Comparison of ENCODE assay signal across 8 cellular contexts in genomic region chr5:134132372-134133212, GRCh38. TPM values are rescaled to one million over a fixed set of nuclear protein-coding genes. Genes with fewer than 3 reads are reported as not detected.
DNase-seq lines count a peak whose midpoint lies in the region; ATAC-seq lines count a peak whose summit lies in the region.

No MANE protein-coding gene starts in this region.

- peak; percentile 79 for DNase-seq in activated CD8-positive, alpha-beta memory T cell treated with anti-CD3 and anti-CD28 coated beads, Interleukin-2, amount 50 U/mL, for 4 hours
- DNase-seq in naive B cell, result peak; percentile 50
- no peak for DNase-seq in NCI-H1930 (lab: John Stamatoyannopoulos, UW)
- no peak for DNase-seq in MV-4-11 (lab: John Stamatoyannopoulos, UW)
- no peak for DNase-seq in NAMALWA (ENCODE audit: low spot score)
- DNase-seq in AML-193 (lab: John Stamatoyannopoulos, UW), result no peak

- H3K4me1 Mint-ChIP-seq in naive B cell, result peaks cover 32 to 41% (median 38%) of the 10 kb centered on the region in 3 donors

- H3K27me3 Mint-ChIP-seq in naive B cell, result no peaks in the 10 kb centered on the region

- H3K27ac Mint-ChIP-seq in naive B cell, result peak overlapping the region; percentile 67 to 98 (median 96)

- peak overlapping the region in 7 of 8 donors; percentile 16 to 71 (median 38) for H3K4me3 Mint-ChIP-seq in naive B cell

- ATAC-seq in GM18868 (IDR thresholded peaks at IDR 0.05; ENCODE audit: unreplicated experiment) (peak; percentile 72), HG03066 (IDR thresholded peaks at IDR 0.05; ENCODE audit: low read depth, unreplicated experiment) (peak; percentile 62), naive B cell (ENCODE audit: low read depth in 2 of 2) (peak; percentile 91 to 94)

- H3K9me3 Mint-ChIP-seq in naive B cell, result no peaks in the 10 kb centered on the region

- H3K36me3 Mint-ChIP-seq in naive B cell, result peaks cover 3 to 13% of the 10 kb centered on the region in 2 donors

RNA-seq across cellular contexts. Expression of gene TCF7, which starts 18.1 kb away (rescaled TPM):
- 1 to 10 TPM in 5 of 6 donors, under 1 TPM in 1; 0.34 to 3.7 (median 2.4) TPM for polyA plus RNA-seq in naive B cell (ENCODE audit: low read depth in 6 of 6)

RNA-seq across cellular contexts. Expression of gene SKP1, which starts 44.2 kb away (rescaled TPM):
- 1,000 to 10,000 TPM; 1,058 to 1,567 (median 1,113) TPM for polyA plus RNA-seq in naive B cell (ENCODE audit: low read depth in 6 of 6)

Comparison
In these comparisons a context has a peak if more than half of its experiments do, and no peak if none do; other contexts are left out.
1. DNase-seq: peak in activated CD8-positive, alpha-beta memory T cell treated with anti-CD3 and anti-CD28 coated beads, Interleukin-2, amount 50 U/mL, for 4 hours (single experiment) and naive B cell (single experiment); none in NCI-H1930 (0 of 2), MV-4-11 (single experiment), NAMALWA (single experiment) and AML-193 (0 of 2).
2. Peak in every context shown above with its lines, with median percentiles within 50 percentile points of each other: ATAC-seq.